19 cellular contexts compared by ENCODE assay signal in the genomic region with DNA sequence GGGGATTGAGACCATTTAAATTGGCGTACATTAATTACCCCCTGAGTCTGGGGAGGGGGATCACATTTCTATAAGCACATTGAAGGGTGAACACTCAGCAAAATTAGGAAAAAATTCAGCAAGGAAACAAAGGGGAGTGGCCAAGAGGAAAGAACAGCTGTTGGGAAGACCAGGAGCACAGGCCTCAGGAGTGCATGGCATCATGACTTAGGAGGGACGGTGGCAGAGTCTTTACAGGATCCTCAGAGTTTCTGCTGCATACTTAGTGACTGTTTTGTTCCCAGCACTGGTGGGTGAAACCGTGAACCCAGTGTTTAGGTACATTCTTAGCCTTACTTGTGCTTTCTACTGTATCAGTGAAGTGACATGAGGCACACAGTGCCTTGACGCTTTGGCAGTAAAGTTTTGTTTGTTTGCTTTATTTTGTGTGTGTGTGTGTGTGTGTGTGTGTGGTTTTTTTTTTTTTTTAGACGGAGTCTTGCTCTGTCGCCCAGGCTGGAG.
DNase-seq lines count a peak whose midpoint lies in the region; ATAC-seq, FAIRE-seq and TF ChIP-seq lines count a peak whose summit lies in the region.
"Had no signal": no experiment of that assay in that cellular context is flagged by ENCODE, and none has a peak within 500 bp of the region (broad histone marks: within the 10 kb centered on the region; RNA-seq: fewer than 3 reads in every experiment).

No MANE protein-coding gene starts in this region.

- peaks cover 57% of the 10 kb centered on the region for H3K4me1 Mint-ChIP-seq in astrocyte (ENCODE audit: low read depth, unreplicated experiment)
- peaks cover 18% of the 10 kb centered on the region for H3K4me1 Mint-ChIP-seq in nephron progenitor cell
- H3K4me1 Mint-ChIP-seq: CD4-positive, alpha-beta memory T cell; H9 had no signal

- H3K27ac ChIP-seq in right atrium auricular region (no peak overlapping the region), astrocyte (ENCODE audit: low read depth, low read length) (no peak overlapping the region), stomach smooth muscle (ENCODE audit: low read length) (peak overlapping the region; percentile 11)

- H3K36me3 ChIP-seq in right atrium auricular region = peaks cover 81% of the 10 kb centered on the region
- H3K36me3 ChIP-seq in astrocyte (ENCODE audit: insufficient read depth, low read length) = peaks cover 70% of the 10 kb centered on the region
- peaks cover 35 to 46% of the 10 kb centered on the region in 2 donors for H3K36me3 ChIP-seq in stomach smooth muscle (ENCODE audit: control insufficient read depth in 2 of 2, insufficient read depth in 2 of 2, low read length in 2 of 2)

- H3K27ac Mint-ChIP-seq in astrocyte (ENCODE audit: unreplicated experiment) = peak overlapping the region; percentile 41
- H3K27ac Mint-ChIP-seq in nephron progenitor cell = peak overlapping the region; percentile 28
- H3K27ac Mint-ChIP-seq: CD4-positive, alpha-beta memory T cell; H9 had no signal

- H3K9me3 ChIP-seq in right atrium auricular region (no peaks in the 10 kb centered on the region), astrocyte (ENCODE audit: insufficient read depth, low read depth, low read length) (no peaks in the 10 kb centered on the region), stomach smooth muscle (ENCODE audit: control insufficient read depth in 2 of 2, low read length in 2 of 2) (no peaks in the 10 kb centered on the region)

- peaks cover 57% of the 10 kb centered on the region for H4K20me1 ChIP-seq in astrocyte (ENCODE audit: insufficient read depth, low read length)

- intact Hi-C loops in Right ventricle myocardium superior (cut with DNase I) = no loop called here

- H3K4me1 ChIP-seq in right atrium auricular region (peaks cover 0 to 43% of the 10 kb centered on the region in 2 donors), astrocyte (ENCODE audit: insufficient read depth, low read length) (peaks cover 32% of the 10 kb centered on the region), stomach smooth muscle (ENCODE audit: control insufficient read depth, insufficient read depth, low read length) (peaks cover 9% of the 10 kb centered on the region)

- H3K9ac ChIP-seq in astrocyte (ENCODE audit: low read length) (no peak overlapping the region), stomach smooth muscle (ENCODE audit: low read length in 2 of 2) (no peak overlapping the region)

- H3K4me3 Mint-ChIP-seq in astrocyte (ENCODE audit: unreplicated experiment) (no peak overlapping the region), nephron progenitor cell (no peak overlapping the region)
- H3K4me3 Mint-ChIP-seq: CD4-positive, alpha-beta memory T cell; H9 had no signal

- no peak overlapping the region for H3K4me3 ChIP-seq in right atrium auricular region
- H3K4me3 ChIP-seq in astrocyte (ENCODE audit: insufficient read depth, low read depth, low read length) = no peak overlapping the region
- no peak overlapping the region for H3K4me3 ChIP-seq in stomach smooth muscle (ENCODE audit: low read length in 2 of 2)

- H3K27me3 ChIP-seq in right atrium auricular region = no peaks in the 10 kb centered on the region
- no peaks in the 10 kb centered on the region for H3K27me3 ChIP-seq in astrocyte (ENCODE audit: insufficient read depth, low read length)
- H3K27me3 ChIP-seq in stomach smooth muscle (ENCODE audit: control insufficient read depth in 1 of 2, insufficient read depth in 2 of 2, low read length in 2 of 2) = no peaks in the 10 kb centered on the region

- no peak for FAIRE-seq in astrocyte (lab: Jason Lieb, UNC)

- TF ChIP-seq CTCF in right atrium auricular region (IDR thresholded peaks at IDR 0.05) (no peak), astrocyte (IDR thresholded peaks at IDR 0.05; ENCODE audit: insufficient read depth, low read depth, low read length) (no peak), nephron progenitor cell (IDR thresholded peaks at IDR 0.05) (no peak)

- no peak overlapping the region for H2AFZ ChIP-seq in astrocyte (ENCODE audit: low read depth, low read length)

- no peaks in the 10 kb centered on the region for H3K27me3 Mint-ChIP-seq in astrocyte (ENCODE audit: low read depth, unreplicated experiment)
- no peaks in the 10 kb centered on the region for H3K27me3 Mint-ChIP-seq in nephron progenitor cell (ENCODE audit: low read depth, poor library complexity)

- no peak for DNase-seq in Right ventricle myocardium superior
- no peak for DNase-seq in right atrium auricular region (ENCODE audit: low spot score)
- no peak for DNase-seq in astrocyte (ENCODE audit: low read depth)
- DNase-seq in nephron progenitor cell = no peak
- DNase-seq in NCI-H446 treated with DMSO at 0.1 percent for 48 hours (lab: John Stamatoyannopoulos, UW) = no peak
- DNase-seq in effector CD4-positive, alpha-beta T cell = no peak
- DNase-seq: Calu3; CD4-positive, alpha-beta memory T cell; DMS53; H9; Kasumi-1; NCI-H1105; NCI-H1694; NCI-H2107; NCI-H774; SHP77 had no signal

- H3K36me3 Mint-ChIP-seq in astrocyte (ENCODE audit: low read depth, unreplicated experiment) (peaks cover 33% of the 10 kb centered on the region), nephron progenitor cell (ENCODE audit: low read depth) (peaks cover 78% of the 10 kb centered on the region)

- no peak overlapping the region for H3K4me2 ChIP-seq in astrocyte (ENCODE audit: low read length)

- peaks cover 75% of the 10 kb centered on the region for H3K79me2 ChIP-seq in astrocyte (ENCODE audit: insufficient read depth, low read length)

- peak; percentile 3 for ATAC-seq in Right ventricle myocardium superior (ENCODE audit: poor library complexity)
- no peak for ATAC-seq in GM21381 (IDR thresholded peaks at IDR 0.05; ENCODE audit: unreplicated experiment)
- ATAC-seq: Panc1 had no signal

- H3K9me3 Mint-ChIP-seq in astrocyte (ENCODE audit: unreplicated experiment) (no peaks in the 10 kb centered on the region), nephron progenitor cell (no peaks in the 10 kb centered on the region)
- H3K9me3 Mint-ChIP-seq: CD4-positive, alpha-beta memory T cell had no signal
